Comparison of ENCODE assay signal across 28 cellular contexts in the genomic region with DNA sequence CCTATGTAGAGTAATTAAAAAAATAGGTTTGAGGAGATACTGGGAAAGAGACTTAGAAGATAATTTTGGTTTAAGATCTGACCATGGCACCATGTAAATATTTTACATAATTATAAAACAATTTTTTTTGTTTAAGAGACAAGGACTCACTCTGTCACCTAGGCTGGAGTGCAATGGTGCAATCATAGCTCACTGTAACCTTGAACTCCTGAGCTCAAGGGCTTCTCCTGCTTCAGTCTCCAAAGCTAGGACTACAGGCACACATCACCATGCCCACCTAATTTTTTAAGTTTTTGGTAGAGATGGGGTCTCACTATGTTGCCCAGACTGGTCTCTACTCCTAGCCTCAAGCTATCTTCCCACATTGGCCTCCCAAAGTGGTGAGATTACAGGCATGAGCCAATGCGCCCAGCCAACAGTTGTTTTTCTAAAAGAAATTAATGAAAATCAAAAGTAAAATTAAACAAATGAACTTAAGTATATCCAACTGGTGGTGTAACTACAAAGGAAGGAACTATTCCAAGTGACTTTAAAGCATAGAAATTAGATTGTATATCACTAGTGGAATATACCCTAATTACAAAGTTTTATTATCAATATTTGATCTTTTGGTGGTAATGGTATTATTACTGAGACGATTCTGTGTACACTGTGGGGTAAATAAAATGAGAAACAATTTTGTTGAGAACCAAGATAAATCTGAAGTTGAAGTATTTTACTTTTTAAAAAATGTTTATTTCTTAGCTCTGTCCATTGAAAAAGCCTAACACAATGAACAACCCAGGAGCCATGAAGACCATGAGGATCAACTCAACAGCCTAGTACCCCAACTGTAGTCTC.
"Had no signal": no experiment of that assay in that cellular context is flagged by ENCODE, and none has a peak within 500 bp of the region (broad histone marks: within the 10 kb centered on the region; RNA-seq: fewer than 3 reads in every experiment).

No MANE protein-coding gene starts in this region.

- H3K4me3 Mint-ChIP-seq: activated CD4-positive, alpha-beta T cell treated with anti-CD3 and anti-CD28 coated beads, Interleukin-2, amount 10 ng/mL, durations not matched to agents 24 days and 14 days; activated CD8-positive, alpha-beta T cell treated with anti-CD3 and anti-CD28 coated beads for 36 hours; activated naive CD4-positive, alpha-beta T cell treated with anti-CD3 and anti-CD28 coated beads, Interleukin-2, amount 50 U/mL, for 24 hours; activated naive CD8-positive, alpha-beta T cell treated with anti-CD3 and anti-CD28 coated beads, Interleukin-2, amount 10 ng/mL, durations not matched to agents 7 days and 5 days; activated T-helper 1 cell treated with anti-CD3 and anti-CD28 coated beads, Interleukin-12 subunit alpha, Interleukin-12 subunit beta, Interleukin-2, Interleukin-4 antibody, amounts not matched to agents 30 ng/mL and 10 ng/mL and 1 ng/mL, durations not matched to agents 14 hours and 24 hours and 36 hours had no signal

- H3K27me3 Mint-ChIP-seq: activated CD4-positive, alpha-beta T cell treated with anti-CD3 and anti-CD28 coated beads, Interleukin-2, amount 10 ng/mL, durations not matched to agents 24 days and 14 days; activated CD8-positive, alpha-beta T cell treated with anti-CD3 and anti-CD28 coated beads for 36 hours; activated naive CD4-positive, alpha-beta T cell treated with anti-CD3 and anti-CD28 coated beads, Interleukin-2, amount 50 U/mL, for 24 hours; activated naive CD8-positive, alpha-beta T cell treated with anti-CD3 and anti-CD28 coated beads, Interleukin-2, amount 10 ng/mL, durations not matched to agents 7 days and 5 days had no signal

- H3K27ac Mint-ChIP-seq: activated CD4-positive, alpha-beta T cell treated with anti-CD3 and anti-CD28 coated beads, Interleukin-2, amount 10 ng/mL, durations not matched to agents 24 days and 14 days; activated CD8-positive, alpha-beta T cell treated with anti-CD3 and anti-CD28 coated beads for 36 hours; activated naive CD4-positive, alpha-beta T cell treated with anti-CD3 and anti-CD28 coated beads, Interleukin-2, amount 50 U/mL, for 24 hours; activated naive CD8-positive, alpha-beta T cell treated with anti-CD3 and anti-CD28 coated beads, Interleukin-2, amount 10 ng/mL, durations not matched to agents 7 days and 5 days; activated T-helper 1 cell treated with anti-CD3 and anti-CD28 coated beads, Interleukin-12 subunit alpha, Interleukin-12 subunit beta, Interleukin-2, Interleukin-4 antibody, amounts not matched to agents 30 ng/mL and 10 ng/mL and 1 ng/mL, durations not matched to agents 14 hours and 24 hours and 36 hours had no signal

- H3K4me1 Mint-ChIP-seq: activated naive CD4-positive, alpha-beta T cell treated with anti-CD3 and anti-CD28 coated beads, Interleukin-2, amount 50 U/mL, for 24 hours had no signal

- H3K9me3 Mint-ChIP-seq: activated CD8-positive, alpha-beta T cell treated with anti-CD3 and anti-CD28 coated beads for 36 hours; activated naive CD4-positive, alpha-beta T cell treated with anti-CD3 and anti-CD28 coated beads, Interleukin-2, amount 50 U/mL, for 24 hours; activated naive CD8-positive, alpha-beta T cell treated with anti-CD3 and anti-CD28 coated beads, Interleukin-2, amount 10 ng/mL, durations not matched to agents 7 days and 5 days; activated T-helper 1 cell treated with anti-CD3 and anti-CD28 coated beads, Interleukin-12 subunit alpha, Interleukin-12 subunit beta, Interleukin-2, Interleukin-4 antibody, amounts not matched to agents 30 ng/mL and 10 ng/mL and 1 ng/mL, durations not matched to agents 14 hours and 24 hours and 36 hours had no signal

- ATAC-seq: activated CD8-positive, alpha-beta T cell treated with anti-CD3 and anti-CD28 coated beads for 36 hours had no signal

- DNase-seq: activated CD4-positive, alpha-beta T cell treated with anti-CD3 and anti-CD28 coated beads, Interleukin-2, amount 10 ng/mL, durations not matched to agents 24 days and 14 days; activated CD4-positive, alpha-beta T cell treated with anti-CD3 and anti-CD28 coated beads, Interleukin-2, amount 50 U/mL, for 4 hours; activated CD8-positive, alpha-beta T cell treated with anti-CD3 and anti-CD28 coated beads for 36 hours; activated effector memory CD4-positive, alpha-beta T cell treated with anti-CD3 and anti-CD28 coated beads, Interleukin-2, amount 50 U/mL, for 16 hours; activated naive CD4-positive, alpha-beta T cell; activated naive CD8-positive, alpha-beta T cell treated with anti-CD3 and anti-CD28 coated beads, Interleukin-2, amount 10 ng/mL, durations not matched to agents 7 days and 5 days; activated T-cell treated with anti-CD3 and anti-CD28 coated beads, Interleukin-2, amount 50 U/mL, for 1 hour; amygdala; Kasumi-1; KG1; MG63; NCI-H1048; NCI-H1105 treated with DMSO at 0.1 percent for 48 hours; NCI-H1436; NCI-H1694; NCI-H1930; NCI-H2081 treated with DMSO at 0.1 percent for 48 hours; NCI-H345; NCI-H524 treated with DMSO at 0.1 percent for 48 hours; OCI-M1; Right ventricle myocardium superior; SW 1271; T-helper 1 cell; T-helper 2 cell; T-helper 9 cell; WERI-Rb-1 had no signal
